ENCODE assay signal across 12 cellular contexts in the genomic region with DNA sequence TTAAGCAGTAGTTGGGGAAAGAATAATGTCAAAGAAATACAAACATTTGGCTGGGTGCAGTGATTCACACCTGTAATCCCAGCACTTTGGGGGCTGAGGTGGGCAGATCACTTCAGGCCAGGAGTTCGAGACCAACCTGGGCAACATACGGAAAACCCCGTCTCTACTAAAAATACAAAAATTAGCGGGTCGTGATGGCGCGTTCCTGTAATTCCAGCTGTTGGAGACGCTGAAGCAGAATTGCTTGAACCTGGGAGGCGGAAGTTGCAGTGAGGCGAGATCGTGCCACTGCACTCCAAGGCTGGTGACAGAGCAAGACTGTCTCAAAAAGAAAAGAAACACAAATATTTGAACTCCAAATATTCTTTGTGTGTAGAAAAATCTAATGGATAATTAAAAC. TPM values are rescaled to one million over a fixed set of nuclear protein-coding genes. Genes with fewer than 3 reads are reported as not detected.
DNase-seq lines count a peak whose midpoint lies in the region; ATAC-seq and TF ChIP-seq lines count a peak whose summit lies in the region.
"Had no signal": no experiment of that assay in that cellular context is flagged by ENCODE, and none has a peak within 500 bp of the region (broad histone marks: within the 10 kb centered on the region; RNA-seq: fewer than 3 reads in every experiment).

No MANE protein-coding gene starts in this region.

- no peaks in the 10 kb centered on the region for H3K9me3 ChIP-seq in neutrophil
- H3K9me3 ChIP-seq: upper lobe of left lung had no signal

- no peaks in the 10 kb centered on the region for H3K9me3 Mint-ChIP-seq in T-helper 2 cell treated with Interferon-gamma antibody and Interleukin-4, amounts not matched to agents 5 μg/mL and 100 μg/mL, for 36 hours
- no peaks in the 10 kb centered on the region for H3K9me3 Mint-ChIP-seq in chondrocyte (ENCODE audit: low read depth)

- peak overlapping the region; percentile 33 for H3K27ac Mint-ChIP-seq in T-helper 2 cell treated with Interferon-gamma antibody and Interleukin-4, amounts not matched to agents 5 μg/mL and 100 μg/mL, for 36 hours
- H3K27ac Mint-ChIP-seq in chondrocyte (ENCODE audit: unreplicated experiment): peak overlapping the region; percentile 43

- no peak for TF ChIP-seq POLR2A in NB4 (IDR thresholded peaks at IDR 0.05; ENCODE audit: extremely low read depth, insufficient read length)

- ATAC-seq in HG03439 (IDR thresholded peaks at IDR 0.05; ENCODE audit: unreplicated experiment): no peak

- DNase-seq in T-helper 2 cell treated with Interferon-gamma antibody and Interleukin-4, amounts not matched to agents 5 μg/mL and 100 μg/mL, for 36 hours (ENCODE audit: low spot score): no peak
- DNase-seq in T-helper 2 cell (no peak), NB4 (ENCODE audit: low read depth) (no peak), chondrocyte (ENCODE audit: low spot score) (no peak), islet precursor cell (no peak), T1000 (lab: John Stamatoyannopoulos, UW) (no peak)
- DNase-seq: 8988T; activated naive CD4-positive, alpha-beta T cell had no signal

- no peaks in the 10 kb centered on the region for H3K27me3 ChIP-seq in neutrophil
- H3K27me3 ChIP-seq: upper lobe of left lung had no signal

- peaks cover 36% of the 10 kb centered on the region for H3K36me3 Mint-ChIP-seq in T-helper 2 cell treated with Interferon-gamma antibody and Interleukin-4, amounts not matched to agents 5 μg/mL and 100 μg/mL, for 36 hours (ENCODE audit: low read depth)
- H3K36me3 Mint-ChIP-seq in chondrocyte (ENCODE audit: low read depth): no peaks in the 10 kb centered on the region

- H3K4me1 ChIP-seq in neutrophil (ENCODE audit: control insufficient read depth in 1 of 2, insufficient read depth in 1 of 2, low read depth in 1 of 2, low read length in 1 of 2): peaks cover 30 to 44% of the 10 kb centered on the region in 2 experiments

- H3K4me1 Mint-ChIP-seq in T-helper 2 cell treated with Interferon-gamma antibody and Interleukin-4, amounts not matched to agents 5 μg/mL and 100 μg/mL, for 36 hours (ENCODE audit: low read depth): peaks cover 58% of the 10 kb centered on the region
- peaks cover 65% of the 10 kb centered on the region for H3K4me1 Mint-ChIP-seq in chondrocyte (ENCODE audit: low read depth)

- H3K4me3 Mint-ChIP-seq in T-helper 2 cell treated with Interferon-gamma antibody and Interleukin-4, amounts not matched to agents 5 μg/mL and 100 μg/mL, for 36 hours: peak overlapping the region; percentile 52
- no peak overlapping the region for H3K4me3 Mint-ChIP-seq in chondrocyte (ENCODE audit: unreplicated experiment)

- TF ChIP-seq CTCF in NB4 (IDR thresholded peaks at IDR 0.05; ENCODE audit: low read depth, low read length) (no peak), chondrocyte (IDR thresholded peaks at IDR 0.05) (no peak), neutrophil (IDR thresholded peaks at IDR 0.05) (no peak)

- H3K27me3 Mint-ChIP-seq in T-helper 2 cell treated with Interferon-gamma antibody and Interleukin-4, amounts not matched to agents 5 μg/mL and 100 μg/mL, for 36 hours (ENCODE audit: low read depth): no peaks in the 10 kb centered on the region
- no peaks in the 10 kb centered on the region for H3K27me3 Mint-ChIP-seq in chondrocyte (ENCODE audit: low read depth)

- H3K27ac ChIP-seq in neutrophil: peak overlapping the region; percentile 17
- H3K27ac ChIP-seq: RWPE1, upper lobe of left lung had no signal

- H3K36me3 ChIP-seq in neutrophil: no peaks in the 10 kb centered on the region
- H3K36me3 ChIP-seq: upper lobe of left lung had no signal

- H3K4me3 ChIP-seq in NB4 (ENCODE audit: low read depth, low read length) (peak overlapping the region; percentile 28), neutrophil (ENCODE audit: low read depth in 1 of 2, low read length in 1 of 2) (no peak overlapping the region)
- H3K4me3 ChIP-seq: upper lobe of left lung had no signal

RNA-seq across cellular contexts. Expression of a gene that starts 4.7 kb away (rescaled TPM):
- 150 to 218 TPM (median 153 TPM) in 3 replicates for total RNA-seq in chondrocyte

RNA-seq across cellular contexts. Expression of a gene that starts 43.4 kb away (rescaled TPM):
- total RNA-seq in chondrocyte: 43.8 to 53.0 TPM (median 47.9 TPM) in 3 replicates
